In genomic region chr10:67302701-67303100, GRCh38 we compare ENCODE assay signal across 9 cellular contexts.
"Had no signal": no experiment of that assay in that cellular context is flagged by ENCODE, and none has a peak within 500 bp of the region (broad histone marks: within the 10 kb centered on the region; RNA-seq: fewer than 3 reads in every experiment).

No MANE protein-coding gene starts in this region.

- H3K4me3 ChIP-seq: GM23338 had no signal

- H3K4me1 Mint-ChIP-seq: IgD-negative memory B cell had no signal

- H3K27ac ChIP-seq: HL-60, KMS-11 had no signal

- ATAC-seq: GM23338, HepG2 had no signal

- H3K27me3 Mint-ChIP-seq: IgD-negative memory B cell had no signal

- H3K36me3 Mint-ChIP-seq: IgD-negative memory B cell had no signal

- H3K27ac Mint-ChIP-seq: GM23338, H9, IgD-negative memory B cell had no signal

- DNase-seq: H9, HCEC 1CT, Karpas-422, KBM-7 had no signal

- H3K4me3 Mint-ChIP-seq: GM23338, H9, IgD-negative memory B cell had no signal

- H3K9me3 Mint-ChIP-seq: GM23338, H9 had no signal
